17 cellular contexts compared by ENCODE assay signal in genomic region chr1:233704125-233704881, GRCh38.
DNase-seq lines count a peak whose midpoint lies in the region; ATAC-seq and TF ChIP-seq lines count a peak whose summit lies in the region.
"Had no signal": no experiment of that assay in that cellular context is flagged by ENCODE, and none has a peak within 500 bp of the region (broad histone marks: within the 10 kb centered on the region; RNA-seq: fewer than 3 reads in every experiment).

No MANE protein-coding gene starts in this region.

- H3K4me1 ChIP-seq in suprapubic skin: peaks cover 17% of the 10 kb centered on the region
- H3K4me1 ChIP-seq: prostate gland had no signal

- no peaks in the 10 kb centered on the region for H3K9me3 ChIP-seq in suprapubic skin
- H3K9me3 ChIP-seq: heart right ventricle, prostate gland, thoracic aorta had no signal

- ATAC-seq in GM18870 (IDR thresholded peaks at IDR 0.05; ENCODE audit: unreplicated experiment) (no peak), GM18502 (IDR thresholded peaks at IDR 0.05; ENCODE audit: poor library complexity, unreplicated experiment) (no peak)
- ATAC-seq: heart right ventricle, left colon had no signal

- H3K36me3 Mint-ChIP-seq in mesothelial cell of epicardium: no peaks in the 10 kb centered on the region

- H3K27ac ChIP-seq in suprapubic skin: no peak overlapping the region
- H3K27ac ChIP-seq: heart right ventricle, prostate gland, thoracic aorta had no signal

- H3K4me3 Mint-ChIP-seq in mesothelial cell of epicardium: no peak overlapping the region
- H3K4me3 Mint-ChIP-seq: central memory CD8-positive, alpha-beta T cell had no signal

- H3K27ac Mint-ChIP-seq in mesothelial cell of epicardium: peak overlapping the region; percentile 47

- H3K9me3 Mint-ChIP-seq in mesothelial cell of epicardium: no peaks in the 10 kb centered on the region
- H3K9me3 Mint-ChIP-seq: central memory CD8-positive, alpha-beta T cell had no signal

- in situ Hi-C loops in G401 (cut with HindIII; ENCODE audit: low sequenced_read_pairs): no loop called here

- TF ChIP-seq POLR2A in suprapubic skin (IDR thresholded peaks at IDR 0.05): no peak

- H3K27me3 Mint-ChIP-seq in mesothelial cell of epicardium (ENCODE audit: low read depth): no peaks in the 10 kb centered on the region

- 58% methylated on average over 6 of the region's 6 CpGs for WGBS in suprapubic skin

- no peaks in the 10 kb centered on the region for H3K27me3 ChIP-seq in suprapubic skin
- H3K27me3 ChIP-seq: heart right ventricle had no signal

- peaks cover 45% of the 10 kb centered on the region for H3K4me1 Mint-ChIP-seq in mesothelial cell of epicardium
- H3K4me1 Mint-ChIP-seq: central memory CD8-positive, alpha-beta T cell had no signal

- TF ChIP-seq CTCF in cardiac fibroblast (IDR thresholded peaks at IDR 0.05; ENCODE audit: low read depth, low read length): no peak
- TF ChIP-seq CTCF in mesothelial cell of epicardium (IDR thresholded peaks at IDR 0.05; ENCODE audit: unreplicated experiment): no peak
- TF ChIP-seq CTCF in suprapubic skin (IDR thresholded peaks at IDR 0.05): no peak

- peak; percentile 30 for DNase-seq in G401 (ENCODE audit: low spot score)
- peak; percentile 3 for DNase-seq in NCI-H524 treated with DMSO at 0.1 percent for 48 hours (lab: John Stamatoyannopoulos, UW)
- peak; percentile 1 to 17 for DNase-seq in cardiac fibroblast (ENCODE audit: low read depth in 2 of 2)
- DNase-seq in mesothelial cell of epicardium (ENCODE audit: low spot score in 2 of 2, unreplicated experiment in 2 of 2): no peak
- no peak for DNase-seq in stimulated activated CD4-positive, alpha-beta T cell treated with anti-CD3 and anti-CD28 coated beads, Interleukin-4, amount 100 ng/mL, for 1 hour
- DNase-seq in suprapubic skin (ENCODE audit: low spot score in 2 of 2): no peak
- DNase-seq: activated CD4-positive, alpha-beta T cell treated with anti-CD3 and anti-CD28 coated beads for 1 hour; activated CD8-positive, alpha-beta memory T cell treated with anti-CD3 and anti-CD28 coated beads, Interleukin-2, amount 50 U/mL, for 48 hours; activated naive CD4-positive, alpha-beta T cell treated with Interleukin-2 at 50 U/mL for 16 hours; DMS79; heart right ventricle; left colon had no signal

- no peak for TF ChIP-seq EP300 in suprapubic skin (IDR thresholded peaks at IDR 0.05)

- no peaks in the 10 kb centered on the region for H3K36me3 ChIP-seq in suprapubic skin
- H3K36me3 ChIP-seq: heart right ventricle, prostate gland, thoracic aorta had no signal

- H3K4me3 ChIP-seq in cardiac fibroblast (replicated peaks in 1 of 2; ENCODE audit: low read depth in 2 of 2, low read length in 2 of 2) (no peak overlapping the region), suprapubic skin (no peak overlapping the region)
- H3K4me3 ChIP-seq: heart right ventricle, prostate gland, thoracic aorta had no signal

Comparison
In these comparisons a context has a peak if more than half of its experiments do, and no peak if none do; other contexts are left out.
1. DNase-seq: peak in G401 (single experiment), NCI-H524 treated with DMSO at 0.1 percent for 48 hours (single experiment) and cardiac fibroblast (2 of 2); none in mesothelial cell of epicardium (0 of 2), stimulated activated CD4-positive, alpha-beta T cell treated with anti-CD3 and anti-CD28 coated beads, Interleukin-4, amount 100 ng/mL, for 1 hour (single experiment) and suprapubic skin (0 of 2).